Comparison of ENCODE assay signal across 22 cellular contexts in genomic region chr6:132304891-132305305, GRCh38.
DNase-seq lines count a peak whose midpoint lies in the region; ATAC-seq, FAIRE-seq and TF ChIP-seq lines count a peak whose summit lies in the region.
"Had no signal": no experiment of that assay in that cellular context is flagged by ENCODE, and none has a peak within 500 bp of the region (broad histone marks: within the 10 kb centered on the region; RNA-seq: fewer than 3 reads in every experiment).

No MANE protein-coding gene starts in this region.

- intact Hi-C loops in colonic mucosa (cut with DNase I) (loop anchor here (5.0 to 10.0 kb wide), 2 partner anchors 90 to 177 kb away; no protein-coding TSS in a partner anchor), kidney (cut with DNase I) (no loop called here)

- H3K27ac ChIP-seq in SJCRH30 (no peak overlapping the region), colonic mucosa (no peak overlapping the region), kidney (ENCODE audit: low read depth in 2 of 2, low read length in 2 of 2) (no peak overlapping the region), trophoblast cell (ENCODE audit: low read depth, low read length) (no peak overlapping the region)

- H4K12ac ChIP-seq in trophoblast cell (ENCODE audit: low read depth, low read length): no peak overlapping the region

- no peak overlapping the region for H3K27ac Mint-ChIP-seq in activated naive CD8-positive, alpha-beta T cell treated with anti-CD3 and anti-CD28 coated beads, Interleukin-2, amount 50 U/mL, for 24 hours
- H3K27ac Mint-ChIP-seq: CD4-positive, CD25-positive, alpha-beta regulatory T cell; GM23338 had no signal

- H3K18ac ChIP-seq in trophoblast cell (ENCODE audit: low read length): no peak overlapping the region

- H4K8ac ChIP-seq in trophoblast cell (ENCODE audit: low read depth, low read length): no peak overlapping the region

- H3K27me3 ChIP-seq in SJCRH30 (no peaks in the 10 kb centered on the region), colonic mucosa (no peaks in the 10 kb centered on the region), trophoblast cell (ENCODE audit: insufficient read depth, low read length) (no peaks in the 10 kb centered on the region)
- H3K27me3 ChIP-seq: BE2C had no signal

- H3K4me3 Mint-ChIP-seq in activated naive CD8-positive, alpha-beta T cell treated with anti-CD3 and anti-CD28 coated beads, Interleukin-2, amount 50 U/mL, for 24 hours: no peak overlapping the region
- H3K4me3 Mint-ChIP-seq: CD4-positive, CD25-positive, alpha-beta regulatory T cell; GM23338 had no signal

- no peak overlapping the region for H2BK5ac ChIP-seq in trophoblast cell (ENCODE audit: low read depth, low read length, poor library complexity)

- no peak overlapping the region for H3K4ac ChIP-seq in trophoblast cell (ENCODE audit: low read depth, low read length)

- no peak overlapping the region for H2BK120ac ChIP-seq in trophoblast cell (ENCODE audit: insufficient read depth, low read length, poor library complexity)

- no peaks in the 10 kb centered on the region for H3K79me1 ChIP-seq in trophoblast cell (ENCODE audit: low read length)

- FAIRE-seq in kidney (lab: Jason Lieb, UNC): no peak
- FAIRE-seq: K562 had no signal

- H3K23ac ChIP-seq in trophoblast cell (ENCODE audit: low read length): no peak overlapping the region

- no peak overlapping the region for H3K14ac ChIP-seq in trophoblast cell (ENCODE audit: low read length)

- H3K9me3 ChIP-seq in SJCRH30 (replicated peaks) (peaks cover 7% of the 10 kb centered on the region), colonic mucosa (no peaks in the 10 kb centered on the region), kidney (ENCODE audit: control insufficient read depth in 1 of 2, low read length in 2 of 2) (peaks cover 0 to 6% of the 10 kb centered on the region in 2 donors), trophoblast cell (ENCODE audit: insufficient read depth, low read depth, low read length) (peaks cover 2% of the 10 kb centered on the region)
- H3K9me3 ChIP-seq: BE2C had no signal

- no peaks in the 10 kb centered on the region for H3K36me3 ChIP-seq in SJCRH30
- no peaks in the 10 kb centered on the region for H3K36me3 ChIP-seq in colonic mucosa
- H3K36me3 ChIP-seq in kidney (ENCODE audit: control insufficient read depth in 1 of 2, insufficient read depth in 2 of 2, low read length in 2 of 2): no peaks in the 10 kb centered on the region
- no peaks in the 10 kb centered on the region for H3K36me3 ChIP-seq in trophoblast cell (ENCODE audit: control insufficient read depth in 1 of 2, insufficient read depth in 2 of 2, low read length in 2 of 2)
- H3K36me3 ChIP-seq: BE2C had no signal

- no peak overlapping the region for H4K91ac ChIP-seq in trophoblast cell (ENCODE audit: low read depth, low read length)

- H3K4me3 ChIP-seq in SJCRH30: no peak overlapping the region
- H3K4me3 ChIP-seq in colonic mucosa: no peak overlapping the region
- no peak overlapping the region for H3K4me3 ChIP-seq in kidney (ENCODE audit: low read length in 2 of 2)
- H3K4me3 ChIP-seq in trophoblast cell (ENCODE audit: low read depth, low read length): peak overlapping the region; percentile 15
- H3K4me3 ChIP-seq: GM23338, K562 had no signal

- H2AFZ ChIP-seq in trophoblast cell (ENCODE audit: insufficient read depth, low read length, poor library complexity): no peak overlapping the region
- H2AFZ ChIP-seq: GM23338 had no signal

- no CpG with 5 or more reads among the region's 6 CpGs for WGBS in trophoblast cell (ENCODE audit: extremely low coverage, insufficient coverage, insufficient read length)

- TF ChIP-seq CTCF in colonic mucosa (IDR thresholded peaks at IDR 0.05) (no peak), kidney (IDR thresholded peaks at IDR 0.05; ENCODE audit: borderline replicate concordance, extremely low read depth, insufficient read depth) (no peak)

- H2BK12ac ChIP-seq in trophoblast cell (ENCODE audit: low read length): no peak overlapping the region

- no peaks in the 10 kb centered on the region for H3K79me2 ChIP-seq in trophoblast cell (ENCODE audit: control insufficient read depth, insufficient read depth, low read length, poor library complexity)

- no peak overlapping the region for H2AK5ac ChIP-seq in trophoblast cell (ENCODE audit: low read length)

- H3K4me1 Mint-ChIP-seq in activated naive CD8-positive, alpha-beta T cell treated with anti-CD3 and anti-CD28 coated beads, Interleukin-2, amount 50 U/mL, for 24 hours: no peaks in the 10 kb centered on the region
- H3K4me1 Mint-ChIP-seq: CD4-positive, CD25-positive, alpha-beta regulatory T cell; GM23338 had no signal

- DNase-seq in SJCRH30: peak; percentile 16 to 17
- DNase-seq in colonic mucosa: peak; percentile 26
- peak; percentile 50 for DNase-seq in kidney
- no peak for DNase-seq in trophoblast cell
- no peak for DNase-seq in NK-92 (lab: John Stamatoyannopoulos, UW; ENCODE audit: unreplicated experiment)
- no peak for DNase-seq in activated naive CD8-positive, alpha-beta T cell treated with anti-CD3 and anti-CD28 coated beads, Interleukin-2, amount 50 U/mL, for 24 hours
- no peak for DNase-seq in GM19240 (ENCODE audit: insufficient read length, low spot score)
- DNase-seq: BE2C; CD4-positive, CD25-positive, alpha-beta regulatory T cell; COR-L47; GDM1; HCEC 1CT; NCI-H1105; NCI-H1694; NCI-H2081 treated with DMSO at 0.1 percent for 48 hours; NCI-H510A; NCI-H774; OCI-M1; SHP77 had no signal

- ATAC-seq in HG02623 (IDR thresholded peaks at IDR 0.05; ENCODE audit: unreplicated experiment): no peak
- ATAC-seq in activated naive CD8-positive, alpha-beta T cell treated with anti-CD3 and anti-CD28 coated beads, Interleukin-2, amount 50 U/mL, for 24 hours: no peak
- ATAC-seq: GM23338, K562 had no signal

- no peak overlapping the region for H3K4me2 ChIP-seq in trophoblast cell (ENCODE audit: low read length)
- H3K4me2 ChIP-seq: GM23338 had no signal

- peaks cover 5% of the 10 kb centered on the region for H3K36me3 Mint-ChIP-seq in activated naive CD8-positive, alpha-beta T cell treated with anti-CD3 and anti-CD28 coated beads, Interleukin-2, amount 50 U/mL, for 24 hours (ENCODE audit: low read depth)
- H3K36me3 Mint-ChIP-seq: CD4-positive, CD25-positive, alpha-beta regulatory T cell had no signal

- peaks cover 18% of the 10 kb centered on the region for H3K27me3 Mint-ChIP-seq in activated naive CD8-positive, alpha-beta T cell treated with anti-CD3 and anti-CD28 coated beads, Interleukin-2, amount 50 U/mL, for 24 hours

- H3K9me3 Mint-ChIP-seq in activated naive CD8-positive, alpha-beta T cell treated with anti-CD3 and anti-CD28 coated beads, Interleukin-2, amount 50 U/mL, for 24 hours: peaks cover 19% of the 10 kb centered on the region
- H3K9me3 Mint-ChIP-seq: GM23338 had no signal

- H3K4me1 ChIP-seq in SJCRH30: no peaks in the 10 kb centered on the region
- H3K4me1 ChIP-seq in colonic mucosa: no peaks in the 10 kb centered on the region
- H3K4me1 ChIP-seq in kidney (ENCODE audit: control insufficient read depth in 1 of 2, insufficient read depth in 1 of 2, low read depth in 1 of 2, low read length in 2 of 2): no peaks in the 10 kb centered on the region
- H3K4me1 ChIP-seq in trophoblast cell (ENCODE audit: control insufficient read depth in 1 of 2, insufficient read depth in 2 of 2, low read length in 2 of 2): no peaks in the 10 kb centered on the region
- H3K4me1 ChIP-seq: BE2C had no signal

- H3K9ac ChIP-seq in colonic mucosa (ENCODE audit: low read depth in 2 of 2, low read length in 2 of 2) (no peak overlapping the region), kidney (ENCODE audit: low read length in 2 of 2) (no peak overlapping the region), trophoblast cell (ENCODE audit: low read length) (no peak overlapping the region)

Comparison
In these comparisons a context has a peak if more than half of its experiments do, and no peak if none do; other contexts are left out.
1. DNase-seq: peak in SJCRH30 (2 of 2), colonic mucosa (single experiment) and kidney (single experiment); none in trophoblast cell (0 of 2), NK-92 (single experiment), activated naive CD8-positive, alpha-beta T cell treated with anti-CD3 and anti-CD28 coated beads, Interleukin-2, amount 50 U/mL, for 24 hours (single experiment) and GM19240 (single experiment).